8 cellular contexts compared by ENCODE assay signal in genomic region chr7:99324966-99325596, GRCh38.
A peak's percentile ranks its signal among the peaks of the same experiment; 100 is the strongest.
DNase-seq lines count a peak whose midpoint lies in the region; ATAC-seq and TF ChIP-seq lines count a peak whose summit lies in the region.

No MANE protein-coding gene starts in this region.

- peak overlapping the region; percentile 92 for H3K27ac ChIP-seq in effector memory CD4-positive, alpha-beta T cell (ENCODE audit: insufficient read depth, low read length, poor library complexity, severe bottlenecking)

- peak overlapping the region; percentile 82 for H3K4me3 ChIP-seq in effector memory CD4-positive, alpha-beta T cell (ENCODE audit: insufficient read depth, low read depth, low read length, poor library complexity, severe bottlenecking)

- peak overlapping the region; percentile 39 for H3K27ac Mint-ChIP-seq in activated naive CD4-positive, alpha-beta T cell treated with anti-CD3 and anti-CD28 coated beads, Interleukin-2, amount 10 ng/mL, durations not matched to agents 7 days and 5 days
- H3K27ac Mint-ChIP-seq in nephron progenitor cell = no peak overlapping the region

- no peak for ATAC-seq in HG03460 (IDR thresholded peaks at IDR 0.05; ENCODE audit: unreplicated experiment)

- H3K4me1 Mint-ChIP-seq in activated naive CD4-positive, alpha-beta T cell treated with anti-CD3 and anti-CD28 coated beads, Interleukin-2, amount 10 ng/mL, durations not matched to agents 7 days and 5 days = peaks cover 34% of the 10 kb centered on the region
- peaks cover 17% of the 10 kb centered on the region for H3K4me1 Mint-ChIP-seq in nephron progenitor cell

- H3K4me1 ChIP-seq in effector memory CD4-positive, alpha-beta T cell (ENCODE audit: control insufficient read depth, insufficient read depth, low read length, poor library complexity, severe bottlenecking) = peaks cover 20% of the 10 kb centered on the region

- no peaks in the 10 kb centered on the region for H3K9me3 ChIP-seq in effector memory CD4-positive, alpha-beta T cell (ENCODE audit: control insufficient read depth, low read length)

- H3K27me3 ChIP-seq in effector memory CD4-positive, alpha-beta T cell (replicated peaks; ENCODE audit: control insufficient read depth, insufficient read depth, low read length, poor library complexity, severe bottlenecking) = no peaks in the 10 kb centered on the region

- peak overlapping the region; percentile 77 for H3K4me3 Mint-ChIP-seq in activated naive CD4-positive, alpha-beta T cell treated with anti-CD3 and anti-CD28 coated beads, Interleukin-2, amount 10 ng/mL, durations not matched to agents 7 days and 5 days
- peak overlapping the region; percentile 90 for H3K4me3 Mint-ChIP-seq in nephron progenitor cell

- CTCF ChIA-PET in activated naive CD4-positive, alpha-beta T cell treated with anti-CD3 and anti-CD28 coated beads, Interleukin-2, amount 10 ng/mL, durations not matched to agents 7 days and 5 days (lab: Charles Lee) = interaction anchor here (1.2 to 4.3 kb wide), 2 partner anchors 11 to 15 kb away, joined by 3 to 17 read pairs; no protein-coding TSS in a partner anchor

- no peak for TF ChIP-seq CTCF in nephron progenitor cell (IDR thresholded peaks at IDR 0.05)

- peaks cover 12% of the 10 kb centered on the region for H3K27me3 Mint-ChIP-seq in activated naive CD4-positive, alpha-beta T cell treated with anti-CD3 and anti-CD28 coated beads, Interleukin-2, amount 10 ng/mL, durations not matched to agents 7 days and 5 days
- H3K27me3 Mint-ChIP-seq in nephron progenitor cell (ENCODE audit: low read depth, poor library complexity) = peaks cover 4% of the 10 kb centered on the region

- H3K36me3 ChIP-seq in effector memory CD4-positive, alpha-beta T cell (ENCODE audit: control insufficient read depth, insufficient read depth, low read length) = no peaks in the 10 kb centered on the region

- DNase-seq in activated naive CD4-positive, alpha-beta T cell treated with anti-CD3 and anti-CD28 coated beads, Interleukin-2, amount 10 ng/mL, durations not matched to agents 7 days and 5 days = no peak
- no peak for DNase-seq in activated naive CD4-positive, alpha-beta T cell treated with Interleukin-2 at 50 U/mL for 16 hours
- peak; percentile 5 for DNase-seq in NCI-H1092 (lab: John Stamatoyannopoulos, UW)
- no peak for DNase-seq in effector memory CD4-positive, alpha-beta T cell
- no peak for DNase-seq in nephron progenitor cell
- no peak for DNase-seq in NCI-H1436 (lab: John Stamatoyannopoulos, UW)
- DNase-seq in activated CD4-positive, alpha-beta T cell treated with anti-CD3 and anti-CD28 coated beads for 4 hours = no peak

- H3K36me3 Mint-ChIP-seq in activated naive CD4-positive, alpha-beta T cell treated with anti-CD3 and anti-CD28 coated beads, Interleukin-2, amount 10 ng/mL, durations not matched to agents 7 days and 5 days = peaks cover 3% of the 10 kb centered on the region
- peaks cover 13% of the 10 kb centered on the region for H3K36me3 Mint-ChIP-seq in nephron progenitor cell (ENCODE audit: low read depth)

- H3K9me3 Mint-ChIP-seq in activated naive CD4-positive, alpha-beta T cell treated with anti-CD3 and anti-CD28 coated beads, Interleukin-2, amount 10 ng/mL, durations not matched to agents 7 days and 5 days = no peaks in the 10 kb centered on the region
- H3K9me3 Mint-ChIP-seq in nephron progenitor cell = no peaks in the 10 kb centered on the region
